In genomic region chr3:140469491-140469890, GRCh38 we compare ENCODE assay signal across 1 cellular context.
A peak's percentile ranks its signal among the peaks of the same experiment; 100 is the strongest.
TF ChIP-seq lines count a peak whose summit lies in the region.

No MANE protein-coding gene starts in this region.

TF ChIP-seq in K562, 482 proteins besides CTCF, POLR2A, EP300 and RAD21:
- no peak for TF ChIP-seq AFF4 (CRISPR knock-in tag; IDR thresholded peaks at IDR 0.05)
- peak; percentile 61 for TF ChIP-seq ZFP36 (IDR thresholded peaks at IDR 0.05; ENCODE audit: low read depth, low read length, partially characterized antibody)
- TF ChIP-seq NFIX (CRISPR knock-in tag; IDR thresholded peaks at IDR 0.05; ENCODE audit: low read depth) = no peak
- TF ChIP-seq VEZF1 (CRISPR knock-in tag; IDR thresholded peaks at IDR 0.05) = no peak
- no peak for TF ChIP-seq ZNF175 (CRISPR knock-in tag; IDR thresholded peaks at IDR 0.05; ENCODE audit: low read depth)
- no peak for TF ChIP-seq SMARCA4 (IDR thresholded peaks at IDR 0.05)
- TF ChIP-seq ARID1B (IDR thresholded peaks at IDR 0.05) = no peak
- TF ChIP-seq ZHX1 (conservative IDR thresholded peaks at IDR 0.05; ENCODE audit: low read length) = no peak
- no peak for TF ChIP-seq ARNT (IDR thresholded peaks at IDR 0.05)
